Comparison of ENCODE assay signal across 1 cellular context in the genomic region with DNA sequence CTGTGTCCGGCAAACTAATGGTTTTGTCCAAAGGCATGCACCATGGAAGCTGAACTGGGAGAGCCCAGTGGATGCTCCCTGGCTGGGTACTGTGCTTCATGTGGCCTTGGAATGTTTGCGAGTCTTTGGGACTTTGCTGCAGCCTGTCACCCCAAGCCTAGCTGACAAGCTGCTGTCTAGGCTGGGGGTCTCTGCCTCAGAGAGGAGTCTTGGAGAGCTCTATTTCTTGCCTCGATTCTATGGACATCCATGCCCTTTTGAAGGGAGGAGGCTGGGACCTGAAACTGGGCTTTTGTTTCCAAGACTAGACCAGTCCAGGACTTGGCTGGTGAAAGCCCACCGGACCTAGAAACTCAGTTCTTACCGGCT.
TF ChIP-seq lines count a peak whose summit lies in the region.

No MANE protein-coding gene starts in this region.

TF ChIP-seq in WTC11, 78 proteins besides CTCF, POLR2A, EP300 and RAD21 (continued from another document):
- TF ChIP-seq ZBTB43 (CRISPR knock-in tag; IDR thresholded peaks at IDR 0.05) (no peak), FOXJ3 (CRISPR knock-in tag; IDR thresholded peaks at IDR 0.05; ENCODE audit: borderline replicate concordance) (no peak), RORB (CRISPR knock-in tag; IDR thresholded peaks at IDR 0.05) (no peak), PRRX2 (CRISPR knock-in tag; IDR thresholded peaks at IDR 0.05) (no peak), JAZF1 (CRISPR knock-in tag; IDR thresholded peaks at IDR 0.05) (no peak), RELA (CRISPR knock-in tag; IDR thresholded peaks at IDR 0.05; ENCODE audit: borderline replicate concordance) (no peak), MYBL2 (CRISPR knock-in tag; IDR thresholded peaks at IDR 0.05) (no peak), ZNF671 (CRISPR knock-in tag; IDR thresholded peaks at IDR 0.05) (no peak), TCF7 (CRISPR knock-in tag; IDR thresholded peaks at IDR 0.05; ENCODE audit: low read depth) (no peak), GRHL2 (CRISPR knock-in tag; IDR thresholded peaks at IDR 0.05; ENCODE audit: insufficient replicate concordance, severe bottlenecking) (no peak)
- TF ChIP-seq, protein P1, sequence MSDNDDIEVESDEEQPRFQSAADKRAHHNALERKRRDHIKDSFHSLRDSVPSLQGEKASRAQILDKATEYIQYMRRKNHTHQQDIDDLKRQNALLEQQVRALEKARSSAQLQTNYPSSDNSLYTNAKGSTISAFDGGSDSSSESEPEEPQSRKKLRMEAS (CRISPR knock-in tag; IDR thresholded peaks at IDR 0.05), result no peak
